ENCODE assay signal across 1 cellular context in genomic region chr3:110708166-110708565, GRCh38.
TF ChIP-seq lines count a peak whose summit lies in the region.

No MANE protein-coding gene starts in this region.

TF ChIP-seq in SK-N-SH, 30 proteins besides CTCF, POLR2A, EP300 and RAD21:
- TF ChIP-seq REST (IDR thresholded peaks at IDR 0.05; ENCODE audit: low read depth, low read length) (no peak), USF2 (IDR thresholded peaks at IDR 0.05; ENCODE audit: borderline replicate concordance, low read depth, low read length) (no peak), USF1 (IDR thresholded peaks at IDR 0.05; ENCODE audit: borderline replicate concordance, low read depth) (no peak), YY1 (IDR thresholded peaks at IDR 0.05; ENCODE audit: low read depth) (no peak), GATA2 (CRISPR knock-in tag; IDR thresholded peaks at IDR 0.05) (no peak), IRF3 (IDR thresholded peaks at IDR 0.05; ENCODE audit: low read depth, low read length) (no peak), ZBTB33 (IDR thresholded peaks at IDR 0.05; ENCODE audit: borderline replicate concordance, low read depth) (no peak), TCF12 (IDR thresholded peaks at IDR 0.05) (no peak), JUND (IDR thresholded peaks at IDR 0.05) (no peak), EZH2phosphoT487 (IDR thresholded peaks at IDR 0.05; ENCODE audit: borderline replicate concordance, low read depth) (no peak), MEF2A (IDR thresholded peaks at IDR 0.05; ENCODE audit: borderline replicate concordance, low read depth) (no peak), TEAD4 (IDR thresholded peaks at IDR 0.05; ENCODE audit: borderline replicate concordance, insufficient read depth) (no peak), NFIC (IDR thresholded peaks at IDR 0.05; ENCODE audit: borderline replicate concordance) (no peak)
